In the genomic region with DNA sequence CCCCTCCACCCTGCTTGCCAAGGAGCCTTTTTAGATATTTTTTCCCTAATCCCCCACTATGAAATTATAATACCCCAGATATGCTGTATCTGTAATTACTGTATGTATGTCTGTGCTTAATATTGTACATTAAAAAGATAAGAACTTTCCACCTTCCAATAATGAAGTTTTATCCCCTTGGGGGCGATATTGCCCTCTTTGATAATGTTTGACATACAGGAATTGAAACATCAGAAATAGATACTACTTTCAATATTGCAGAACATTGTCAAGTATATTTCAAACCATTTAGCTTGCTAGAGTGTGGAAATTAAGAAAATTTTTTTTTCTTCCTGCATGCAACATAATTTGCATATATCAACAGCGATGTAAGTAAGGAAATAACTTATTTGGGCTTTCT, we compare ENCODE assay signal across 10 cellular contexts. TPM values are rescaled to one million over a fixed set of nuclear protein-coding genes. Genes with fewer than 3 reads are reported as not detected.
DNase-seq lines count a peak whose midpoint lies in the region; ATAC-seq and TF ChIP-seq lines count a peak whose summit lies in the region.
"Had no signal": no experiment of that assay in that cellular context is flagged by ENCODE, and none has a peak within 500 bp of the region (broad histone marks: within the 10 kb centered on the region; RNA-seq: fewer than 3 reads in every experiment).

No MANE protein-coding gene starts in this region.

- peaks cover 0 to 20% (median 3%) of the 10 kb centered on the region in 6 donors for H3K4me1 ChIP-seq in spleen
- H3K4me1 ChIP-seq: prostate gland had no signal

- TF ChIP-seq CTCF in brain microvascular endothelial cell (IDR thresholded peaks at IDR 0.05; ENCODE audit: low read depth, low read length, missing control alignments) (peak; percentile 26), spleen (IDR thresholded peaks at IDR 0.05 in 8 of 11, conservative IDR thresholded peaks at IDR 0.05 in 3 of 11) (peak in 6 of 11 experiments; percentile 12 to 26 (median 24))

- no peak for TF ChIP-seq POLR2A in spleen (IDR thresholded peaks at IDR 0.05)

- in situ Hi-C loops in brain microvascular endothelial cell (cut with HindIII; ENCODE audit: low pct_ligation_motif_present, low sequenced_read_pairs): no loop called here

- H3K36me3 ChIP-seq in brain microvascular endothelial cell (replicated peaks) (no peaks in the 10 kb centered on the region), spleen (peaks cover 0 to 7% (median 0%) of the 10 kb centered on the region in 6 donors)
- H3K36me3 ChIP-seq: prostate gland had no signal

- peak; percentile 6 for DNase-seq in NCI-H82 (lab: John Stamatoyannopoulos, UW)
- DNase-seq in NCI-H82 treated with DMSO at 0.1 percent for 48 hours (lab: John Stamatoyannopoulos, UW; ENCODE audit: unreplicated experiment): no peak
- DNase-seq in brain microvascular endothelial cell: peak; percentile 27
- DNase-seq in spleen: no peak
- DNase-seq in activated T-cell treated with anti-CD3 and anti-CD28 coated beads, Interleukin-2, amount 50 U/mL, for 48 hours: no peak
- no peak for DNase-seq in NCI-H128 (lab: John Stamatoyannopoulos, UW; ENCODE audit: unreplicated experiment)
- DNase-seq in NK-92 (lab: John Stamatoyannopoulos, UW; ENCODE audit: unreplicated experiment): no peak
- DNase-seq: cortex of kidney had no signal

- H3K4me3 ChIP-seq in brain microvascular endothelial cell (ENCODE audit: low read depth, low read length): no peak overlapping the region
- no peak overlapping the region for H3K4me3 ChIP-seq in spleen
- H3K4me3 ChIP-seq: prostate gland had no signal

- ATAC-seq in HG03565 (IDR thresholded peaks at IDR 0.05; ENCODE audit: unreplicated experiment): peak; percentile 33

- intact Hi-C loops in spleen (cut with DNase I; ENCODE audit: low total_unique reads): no loop called here

- H3K27me3 ChIP-seq in brain microvascular endothelial cell (replicated peaks) (no peaks in the 10 kb centered on the region), spleen (replicated peaks in 1 of 7) (no peaks in the 10 kb centered on the region)

- WGBS in spleen, 5 donors: 76 to 87% (median 82%) methylated on average over 2 of the region's 2 CpGs

- H3K9me3 ChIP-seq in spleen: no peaks in the 10 kb centered on the region
- H3K9me3 ChIP-seq: prostate gland had no signal

- H3K27ac ChIP-seq in brain microvascular endothelial cell: no peak overlapping the region
- H3K27ac ChIP-seq in spleen: no peak overlapping the region
- H3K27ac ChIP-seq: prostate gland had no signal

RNA-seq across cellular contexts. Expression of gene NAF1, which starts 58.9 kb away (rescaled TPM):
- total RNA-seq in spleen: 10 to 100 TPM; 16.3 to 31.1 (median 20.8) TPM
- polyA plus RNA-seq in spleen: 1 to 10 TPM; 2.2 to 4.7 (median 3.3) TPM

Comparison
In these comparisons a context has a peak if more than half of its experiments do, and no peak if none do; other contexts are left out.
1. DNase-seq: peak in NCI-H82 (single experiment) and brain microvascular endothelial cell (single experiment); none in NCI-H82 treated with DMSO at 0.1 percent for 48 hours (single experiment), spleen (single experiment), activated T-cell treated with anti-CD3 and anti-CD28 coated beads, Interleukin-2, amount 50 U/mL, for 48 hours (0 of 2), NCI-H128 (single experiment) and NK-92 (single experiment).